In the genomic region with DNA sequence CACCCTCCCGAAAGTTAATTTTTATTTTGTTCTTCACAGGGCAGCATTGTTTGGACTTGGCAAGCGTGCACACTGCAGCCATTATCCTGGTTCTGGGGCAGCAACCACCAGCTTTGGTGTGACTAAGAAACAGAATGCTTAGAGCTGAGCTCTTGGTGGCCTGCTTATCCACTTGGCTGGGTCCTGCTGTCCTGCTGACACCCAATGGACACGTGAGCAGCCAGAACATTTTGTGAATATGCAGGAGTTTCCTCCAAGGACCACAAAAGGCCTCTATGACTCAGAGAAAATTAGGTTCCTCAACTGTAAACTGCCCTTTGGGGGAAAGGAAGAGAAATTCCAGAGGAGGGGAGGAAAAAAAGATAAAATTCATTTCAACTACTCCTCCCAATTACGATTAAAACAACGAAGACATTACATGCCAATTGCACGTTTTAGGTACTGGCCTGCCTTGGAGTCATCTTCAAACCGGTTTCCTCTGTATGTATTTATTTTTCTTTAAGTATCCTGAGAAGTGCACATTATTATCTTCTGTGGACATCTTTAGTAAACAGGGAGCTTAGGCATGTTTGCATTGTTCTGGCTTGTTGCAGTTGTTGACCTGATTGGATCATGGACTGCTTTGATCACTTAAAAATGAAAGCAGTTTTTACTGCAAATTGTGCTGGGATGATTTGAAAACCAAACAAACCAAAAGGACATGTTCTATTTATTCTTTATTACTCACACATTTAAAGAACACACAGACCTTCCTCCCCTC, we compare ENCODE assay signal across 9 cellular contexts.
DNase-seq lines count a peak whose midpoint lies in the region; ATAC-seq and TF ChIP-seq lines count a peak whose summit lies in the region.
"Had no signal": no experiment of that assay in that cellular context is flagged by ENCODE, and none has a peak within 500 bp of the region (broad histone marks: within the 10 kb centered on the region; RNA-seq: fewer than 3 reads in every experiment).

No MANE protein-coding gene starts in this region.

- H3K4me3 Mint-ChIP-seq in activated CD4-positive, alpha-beta memory T cell treated with anti-CD3 and anti-CD28 coated beads, Interleukin-2, amount 10 ng/mL, durations not matched to agents 7 days and 5 days = no peak overlapping the region

- no peaks in the 10 kb centered on the region for H3K4me1 ChIP-seq in HEK293 (ENCODE audit: control insufficient read depth, insufficient read depth, low read length)
- H3K4me1 ChIP-seq in BE2C = no peaks in the 10 kb centered on the region

- H3K27me3 Mint-ChIP-seq in activated CD4-positive, alpha-beta memory T cell treated with anti-CD3 and anti-CD28 coated beads, Interleukin-2, amount 10 ng/mL, durations not matched to agents 7 days and 5 days = no peaks in the 10 kb centered on the region

- H3K9me3 Mint-ChIP-seq in activated CD4-positive, alpha-beta memory T cell treated with anti-CD3 and anti-CD28 coated beads, Interleukin-2, amount 10 ng/mL, durations not matched to agents 7 days and 5 days = no peaks in the 10 kb centered on the region

- POLR2A ChIA-PET in HEK293 (lab: Yijun Ruan, JAX) = interaction anchor here (1.7 kb wide), 1 partner anchor 82 kb away, joined by 3 read pairs; the partner anchor contains the start of gene TLE4
- POLR2A ChIA-PET in activated CD4-positive, alpha-beta memory T cell treated with anti-CD3 and anti-CD28 coated beads, Interleukin-2, amount 10 ng/mL, durations not matched to agents 7 days and 5 days (lab: Charles Lee) = no interaction called here

- DNase-seq in SW480 (ENCODE audit: low spot score) = peak; percentile 21
- DNase-seq in head of caudate nucleus = peak; percentile 37 to 91 (median 75)
- peak; percentile 69 for DNase-seq in retinal pigment epithelial cell (ENCODE audit: low read depth)
- DNase-seq in activated CD4-positive, alpha-beta memory T cell treated with anti-CD3 and anti-CD28 coated beads, Interleukin-2, amount 10 ng/mL, durations not matched to agents 7 days and 5 days = no peak
- no peak for DNase-seq in SHP77 (lab: John Stamatoyannopoulos, UW)
- no peak for DNase-seq in BE2C
- DNase-seq: stimulated activated CD4-positive, alpha-beta T cell treated with anti-CD3 and anti-CD28 coated beads, Interleukin-2, amount 100 ng/mL, for 48 hours had no signal

- no peaks in the 10 kb centered on the region for H3K4me1 Mint-ChIP-seq in activated CD4-positive, alpha-beta memory T cell treated with anti-CD3 and anti-CD28 coated beads, Interleukin-2, amount 10 ng/mL, durations not matched to agents 7 days and 5 days

- no peak overlapping the region for H3K27ac Mint-ChIP-seq in activated CD4-positive, alpha-beta memory T cell treated with anti-CD3 and anti-CD28 coated beads, Interleukin-2, amount 10 ng/mL, durations not matched to agents 7 days and 5 days

- TF ChIP-seq CTCF in HEK293 (tag by site-specific recombination; IDR thresholded peaks at IDR 0.05) (no peak), retinal pigment epithelial cell (conservative IDR thresholded peaks at IDR 0.05; ENCODE audit: low read depth, low read length) (no peak), BE2C (IDR thresholded peaks at IDR 0.05; ENCODE audit: low read depth, low read length) (no peak)

- H3K27me3 ChIP-seq in BE2C = no peaks in the 10 kb centered on the region

- CTCF ChIA-PET in HEK293 (lab: Yijun Ruan, JAX) = interaction anchor here (0.6 to 1.2 kb wide), 2 partner anchors 11 to 1001 kb away, joined by 3 to 8 read pairs; no protein-coding TSS in a partner anchor
- CTCF ChIA-PET in activated CD4-positive, alpha-beta memory T cell treated with anti-CD3 and anti-CD28 coated beads, Interleukin-2, amount 10 ng/mL, durations not matched to agents 7 days and 5 days (lab: Charles Lee) = no interaction called here

- no peaks in the 10 kb centered on the region for H3K36me3 ChIP-seq in HEK293 (ENCODE audit: control insufficient read depth in 2 of 2, insufficient read depth in 1 of 2, low read length in 2 of 2)
- H3K36me3 ChIP-seq in BE2C = no peaks in the 10 kb centered on the region

- H3K9me3 ChIP-seq in HEK293 (ENCODE audit: control insufficient read depth, insufficient read depth, low read depth, low read length) (no peaks in the 10 kb centered on the region), BE2C (no peaks in the 10 kb centered on the region; the same call in 1 of the 2 replicates)

- no peaks in the 10 kb centered on the region for H3K36me3 Mint-ChIP-seq in activated CD4-positive, alpha-beta memory T cell treated with anti-CD3 and anti-CD28 coated beads, Interleukin-2, amount 10 ng/mL, durations not matched to agents 7 days and 5 days (ENCODE audit: low read depth)

- no peak overlapping the region for H3K27ac ChIP-seq in HEK293 (ENCODE audit: extremely low read depth, low read depth, low read length)

- no peak overlapping the region for H3K4me3 ChIP-seq in HEK293 (ENCODE audit: low read depth, low read length)
- no peak overlapping the region for H3K4me3 ChIP-seq in retinal pigment epithelial cell (ENCODE audit: low read length)
- no peak overlapping the region for H3K4me3 ChIP-seq in BE2C (ENCODE audit: low read depth, low read length)

- ATAC-seq in HG02973 (IDR thresholded peaks at IDR 0.05; ENCODE audit: unreplicated experiment) = no peak

- intact Hi-C loops in head of caudate nucleus (cut with DNase I) = loop anchor here (5.0 kb wide), 1 partner anchor 83 kb away; the partner anchor contains the start of gene TLE4

TF ChIP-seq in HEK293, 187 proteins besides CTCF, POLR2A, EP300 and RAD21:
- TF ChIP-seq ZNF146 (tag by site-specific recombination; IDR thresholded peaks at IDR 0.05) (no peak), GFI1B (tag by site-specific recombination; IDR thresholded peaks at IDR 0.05) (0 out of 2 replicates have a peak, but pooled peaks have one; percentile 30), OSR2 (tag by site-specific recombination; IDR thresholded peaks at IDR 0.05) (peak; percentile 23; the same call in 1 of the 2 replicates), WT1 (tag by site-specific recombination; IDR thresholded peaks at IDR 0.05) (peak; percentile 85), PRDM6 (tag by site-specific recombination; IDR thresholded peaks at IDR 0.05) (peak; percentile 23; the same call in 1 of the 2 replicates), ZBTB48 (tag by site-specific recombination; IDR thresholded peaks at IDR 0.05) (no peak), TRIM28 (IDR thresholded peaks at IDR 0.05; ENCODE audit: borderline replicate concordance, low read length) (peak; percentile 96), TCF7L2 (IDR thresholded peaks at IDR 0.05; ENCODE audit: borderline replicate concordance, low read depth, low read length) (peak; percentile 99), ZBTB1 (tag by site-specific recombination; IDR thresholded peaks at IDR 0.05) (no peak), ZNF426 (tag by site-specific recombination; IDR thresholded peaks at IDR 0.05) (no peak), ZNF223 (tag by site-specific recombination; IDR thresholded peaks at IDR 0.05) (no peak), GLI2 (tag by site-specific recombination; IDR thresholded peaks at IDR 0.05; ENCODE audit: borderline replicate concordance, low read depth) (0 out of 2 replicates have a peak, but pooled peaks have one; percentile 35)

Comparison
In these comparisons a context has a peak if more than half of its experiments do, and no peak if none do; other contexts are left out.
1. DNase-seq: peak in SW480 (single experiment), head of caudate nucleus (42 of 42) and retinal pigment epithelial cell (single experiment); none in activated CD4-positive, alpha-beta memory T cell treated with anti-CD3 and anti-CD28 coated beads, Interleukin-2, amount 10 ng/mL, durations not matched to agents 7 days and 5 days (single experiment), SHP77 (0 of 2) and BE2C (single experiment).